In genomic region chr13:97976551-97977375, GRCh38 we compare ENCODE assay signal across 8 cellular contexts. TPM values are rescaled to one million over a fixed set of nuclear protein-coding genes. Genes with fewer than 3 reads are reported as not detected.
A peak's percentile ranks its signal among the peaks of the same experiment; 100 is the strongest.
DNase-seq lines count a peak whose midpoint lies in the region; ATAC-seq and TF ChIP-seq lines count a peak whose summit lies in the region.

No MANE protein-coding gene starts in this region.

- 0% methylated on average over 1 of the region's 90 CpGs for WGBS in right lobe of liver (ENCODE audit: insufficient coverage, low coverage, low lambda C conversion rate, missing lambda C conversion rate)

- no TSS peak for BruUV-seq in Calu3 (replicated peaks; lab: Mats Ljungman, UMichigan)

- no peaks in the 10 kb centered on the region for H3K4me1 Mint-ChIP-seq in Calu3 (ENCODE audit: low read depth, unreplicated experiment)
- H3K4me1 Mint-ChIP-seq in stimulated activated effector memory CD8-positive, alpha-beta T cell treated with anti-CD3 and anti-CD28 coated beads, Interleukin-12 subunit alpha, Interleukin-12 subunit beta, amount 100 ng/mL, for 72 hours: peaks cover 17% of the 10 kb centered on the region

- H4K20me1 ChIP-seq in SU-DHL-6 (ENCODE audit: low read depth, low read length): peaks cover 32% of the 10 kb centered on the region

- peaks cover 7% of the 10 kb centered on the region for H3K4me1 ChIP-seq in colonic mucosa
- peaks cover 0 to 42% (median 7%) of the 10 kb centered on the region in 4 donors for H3K4me1 ChIP-seq in right lobe of liver

- peak overlapping the region; percentile 99 for H3K4me2 ChIP-seq in SU-DHL-6 (ENCODE audit: low read depth, low read length, poor library complexity, severe bottlenecking)

- intact Hi-C loops in Calu3 (cut with micrococcal nuclease; ENCODE audit: unreplicated experiment): loop anchor here (10.0 kb wide), 1 partner anchor 122 kb away; no protein-coding TSS in a partner anchor
- intact Hi-C loops in colonic mucosa (cut with DNase I): no loop called here
- intact Hi-C loops in right lobe of liver (cut with DNase I): no loop called here

- H3K79me2 ChIP-seq in SU-DHL-6 (ENCODE audit: insufficient read depth, low read length): peaks cover 49% of the 10 kb centered on the region

- H3F3A ChIP-seq in SU-DHL-6 (ENCODE audit: insufficient read depth): 0 out of 2 replicates have a peak, but pooled peaks cover 6% of the 10 kb centered on the region

- H3K36me3 ChIP-seq in SU-DHL-6 (ENCODE audit: low read length) (peaks cover 3% of the 10 kb centered on the region; the same call in 1 of the 2 replicates), colonic mucosa (no peaks in the 10 kb centered on the region), right lobe of liver (no peaks in the 10 kb centered on the region)

- H2AFZ ChIP-seq in SU-DHL-6 (ENCODE audit: low read depth, low read length, severe bottlenecking): no peak overlapping the region

- TF ChIP-seq POLR2A in GM19193 (IDR thresholded peaks at IDR 0.05; ENCODE audit: extremely low read depth, insufficient read depth, insufficient read length): peak; percentile 65
- no peak for TF ChIP-seq POLR2A in right lobe of liver (IDR thresholded peaks at IDR 0.05)

- peak overlapping the region; percentile 79 for H3K9ac ChIP-seq in SU-DHL-6 (ENCODE audit: low read length)
- H3K9ac ChIP-seq in colonic mucosa (ENCODE audit: low read depth in 2 of 2, low read length in 2 of 2): peak overlapping the region; percentile 70 to 85

- CTCF ChIA-PET in Calu3 (lab: Charles Lee): no interaction called here

- ATAC-seq in HG03159 (IDR thresholded peaks at IDR 0.05; ENCODE audit: unreplicated experiment): peak; percentile 48
- ATAC-seq in right lobe of liver: peak; percentile 2 to 9 (median 4)
- ATAC-seq in stimulated activated effector memory CD8-positive, alpha-beta T cell treated with anti-CD3 and anti-CD28 coated beads, Interleukin-12 subunit alpha, Interleukin-12 subunit beta, amount 100 ng/mL, for 72 hours: peak; percentile 58

- H3K36me3 Mint-ChIP-seq in Calu3 (ENCODE audit: insufficient read depth, unreplicated experiment): peaks cover 17% of the 10 kb centered on the region
- H3K36me3 Mint-ChIP-seq in stimulated activated effector memory CD8-positive, alpha-beta T cell treated with anti-CD3 and anti-CD28 coated beads, Interleukin-12 subunit alpha, Interleukin-12 subunit beta, amount 100 ng/mL, for 72 hours: peaks cover 22% of the 10 kb centered on the region

- H3K27ac Mint-ChIP-seq in Calu3 (ENCODE audit: unreplicated experiment): peak overlapping the region; percentile 96
- peak overlapping the region; percentile 99 for H3K27ac Mint-ChIP-seq in stimulated activated effector memory CD8-positive, alpha-beta T cell treated with anti-CD3 and anti-CD28 coated beads, Interleukin-12 subunit alpha, Interleukin-12 subunit beta, amount 100 ng/mL, for 72 hours

- H3K4me3 ChIP-seq in SU-DHL-6 (ENCODE audit: insufficient read depth, low read length, poor library complexity, severe bottlenecking) (peak overlapping the region; percentile 91), colonic mucosa (peak overlapping the region; percentile 90), right lobe of liver (peak overlapping the region; percentile 74 to 87 (median 77))

- DNase-seq in Calu3: no peak
- DNase-seq in colonic mucosa: peak; percentile 24
- DNase-seq in right lobe of liver: peak; percentile 50 to 62 (median 54)
- peak in 1 of 2 donors; percentile 84 for DNase-seq in stimulated activated effector memory CD8-positive, alpha-beta T cell treated with anti-CD3 and anti-CD28 coated beads, Interleukin-12 subunit alpha, Interleukin-12 subunit beta, amount 100 ng/mL, for 72 hours (ENCODE audit: low spot score in 2 of 2)
- no peak for DNase-seq in HK-2 (ENCODE audit: unreplicated experiment)

- TF ChIP-seq CTCF in Calu3 (IDR thresholded peaks at IDR 0.05; ENCODE audit: unreplicated experiment) (no peak), SU-DHL-6 (IDR thresholded peaks at IDR 0.05; ENCODE audit: insufficient read depth, low read length, poor library complexity, severe bottlenecking) (no peak), colonic mucosa (IDR thresholded peaks at IDR 0.05) (no peak), right lobe of liver (IDR thresholded peaks at IDR 0.05) (no peak)

- peak overlapping the region; percentile 86 for H3K4me3 Mint-ChIP-seq in Calu3 (ENCODE audit: low read depth, unreplicated experiment)
- H3K4me3 Mint-ChIP-seq in stimulated activated effector memory CD8-positive, alpha-beta T cell treated with anti-CD3 and anti-CD28 coated beads, Interleukin-12 subunit alpha, Interleukin-12 subunit beta, amount 100 ng/mL, for 72 hours: peak overlapping the region; percentile 82

- peak overlapping the region; percentile 50 for H3K27ac ChIP-seq in SU-DHL-6 (ENCODE audit: low read depth, low read length)
- peak overlapping the region; percentile 50 for H3K27ac ChIP-seq in colonic mucosa
- peak overlapping the region; percentile 72 to 92 (median 76) for H3K27ac ChIP-seq in right lobe of liver

- no peaks in the 10 kb centered on the region for H3K27me3 Mint-ChIP-seq in Calu3 (ENCODE audit: unreplicated experiment)

- H3K9me3 Mint-ChIP-seq in Calu3 (ENCODE audit: low read depth, unreplicated experiment): no peaks in the 10 kb centered on the region
- no peaks in the 10 kb centered on the region for H3K9me3 Mint-ChIP-seq in stimulated activated effector memory CD8-positive, alpha-beta T cell treated with anti-CD3 and anti-CD28 coated beads, Interleukin-12 subunit alpha, Interleukin-12 subunit beta, amount 100 ng/mL, for 72 hours

- H3K27me3 ChIP-seq in SU-DHL-6 (ENCODE audit: low read length): no peaks in the 10 kb centered on the region
- H3K27me3 ChIP-seq in colonic mucosa: no peaks in the 10 kb centered on the region
- H3K27me3 ChIP-seq in right lobe of liver: no peaks in the 10 kb centered on the region

- no peaks in the 10 kb centered on the region for H3K9me2 ChIP-seq in SU-DHL-6 (replicated peaks; ENCODE audit: insufficient read depth, low read length)

- H3K9me3 ChIP-seq in SU-DHL-6 (ENCODE audit: insufficient read depth, low read length) (no peaks in the 10 kb centered on the region), colonic mucosa (no peaks in the 10 kb centered on the region), right lobe of liver (no peaks in the 10 kb centered on the region)

RNA-seq across cellular contexts. Expression of gene IPO5, which starts 23.3 kb away (rescaled TPM):
- total RNA-seq in Calu3 (2022) (46.3 and 52.2 TPM in 2 replicates), colonic mucosa (10 to 100 TPM; 67.5 to 95.4 TPM), right lobe of liver (10 to 100 TPM; 36.0 to 52.3 (median 45.2) TPM)

Comparison
In these comparisons a context has a peak if more than half of its experiments do, and no peak if none do; other contexts are left out.
1. DNase-seq: peak in colonic mucosa (single experiment) and right lobe of liver (3 of 3); none in Calu3 (single experiment) and HK-2 (single experiment).
2. ATAC-seq: peak in every context shown above with its lines; median percentile 58 in stimulated activated effector memory CD8-positive, alpha-beta T cell treated with anti-CD3 and anti-CD28 coated beads, Interleukin-12 subunit alpha, Interleukin-12 subunit beta, amount 100 ng/mL, for 72 hours; 48 in HG03159; 4 in right lobe of liver.
3. Peak in every context shown above with its lines, with median percentiles within 50 percentile points of each other: H3K27ac ChIP-seq and H3K4me3 ChIP-seq.